In genomic region chr19:21610341-21610740, GRCh38 we compare ENCODE assay signal across 31 cellular contexts.
"Had no signal": no experiment of that assay in that cellular context is flagged by ENCODE, and none has a peak within 500 bp of the region (broad histone marks: within the 10 kb centered on the region; RNA-seq: fewer than 3 reads in every experiment).

No MANE protein-coding gene starts in this region.

- H3K4me3 Mint-ChIP-seq: activated B cell treated with CpG ODN at 0.5 μM for 24 hours; activated CD8-positive, alpha-beta memory T cell treated with anti-CD3 and anti-CD28 coated beads, Interleukin-2, amount 10 ng/mL, durations not matched to agents 7 days and 5 days; activated CD8-positive, alpha-beta T cell treated with anti-CD3 and anti-CD28 coated beads for 36 hours; activated naive CD4-positive, alpha-beta T cell treated with anti-CD3 and anti-CD28 coated beads, Interleukin-2, amount 10 ng/mL, durations not matched to agents 7 days and 5 days; activated naive CD8-positive, alpha-beta T cell treated with anti-CD3 and anti-CD28 coated beads, Interleukin-2, amount 10 ng/mL, durations not matched to agents 7 days and 5 days; activated T-cell treated with anti-CD3 and anti-CD28 coated beads, Interleukin-2, amount 50 U/mL, for 24 hours; activated T-cell treated with anti-CD3 and anti-CD28 coated beads, Interleukin-2, amount 50 U/mL, for 72 hours; central memory CD8-positive, alpha-beta T cell; dendritic cell treated with granulocyte-macrophage colony-stimulating factor and Interleukin-4, amounts not matched to agents 40 ng/mL and 50 ng/mL, for 4 days; endodermal cell; T-helper 17 cell; T-helper 2 cell treated with Interferon-gamma antibody and Interleukin-4, amounts not matched to agents 5 μg/mL and 100 μg/mL, for 36 hours had no signal

- FAIRE-seq: astrocyte, frontal cortex had no signal

- H3K4me1 Mint-ChIP-seq: activated CD8-positive, alpha-beta memory T cell treated with anti-CD3 and anti-CD28 coated beads, Interleukin-2, amount 10 ng/mL, durations not matched to agents 7 days and 5 days; activated naive CD8-positive, alpha-beta T cell treated with anti-CD3 and anti-CD28 coated beads, Interleukin-2, amount 10 ng/mL, durations not matched to agents 7 days and 5 days; T-helper 17 cell had no signal

- ATAC-seq: activated CD4-positive, CD25-positive, alpha-beta regulatory T cell treated with anti-CD3 and anti-CD28 coated beads, Interleukin-2, amount 50 U/mL, for 24 hours; activated CD8-positive, alpha-beta memory T cell treated with anti-CD3 and anti-CD28 coated beads, Interleukin-2, amount 10 ng/mL, durations not matched to agents 7 days and 5 days; activated CD8-positive, alpha-beta T cell treated with anti-CD3 and anti-CD28 coated beads for 36 hours; activated naive CD4-positive, alpha-beta T cell treated with anti-CD3 and anti-CD28 coated beads, Interleukin-2, amount 50 U/mL, for 72 hours; activated T-cell treated with anti-CD3 and anti-CD28 coated beads, Interleukin-2, amount 50 U/mL, for 72 hours; esophagus mucosa; T-helper 17 cell had no signal

- H3K27me3 Mint-ChIP-seq: activated B cell treated with CpG ODN at 0.5 μM for 24 hours; activated CD8-positive, alpha-beta memory T cell treated with anti-CD3 and anti-CD28 coated beads, Interleukin-2, amount 10 ng/mL, durations not matched to agents 7 days and 5 days; activated CD8-positive, alpha-beta T cell treated with anti-CD3 and anti-CD28 coated beads for 36 hours; activated naive CD4-positive, alpha-beta T cell treated with anti-CD3 and anti-CD28 coated beads, Interleukin-2, amount 10 ng/mL, durations not matched to agents 7 days and 5 days; activated naive CD8-positive, alpha-beta T cell treated with anti-CD3 and anti-CD28 coated beads, Interleukin-2, amount 10 ng/mL, durations not matched to agents 7 days and 5 days; activated T-cell treated with anti-CD3 and anti-CD28 coated beads, Interleukin-2, amount 50 U/mL, for 24 hours; central memory CD8-positive, alpha-beta T cell; dendritic cell treated with granulocyte-macrophage colony-stimulating factor and Interleukin-4, amounts not matched to agents 40 ng/mL and 50 ng/mL, for 4 days; T-helper 17 cell had no signal

- H3K36me3 ChIP-seq: brain microvascular endothelial cell, WERI-Rb-1 had no signal

- H3K9me3 Mint-ChIP-seq: activated CD8-positive, alpha-beta T cell treated with anti-CD3 and anti-CD28 coated beads for 36 hours; activated T-cell treated with anti-CD3 and anti-CD28 coated beads, Interleukin-2, amount 50 U/mL, for 24 hours; central memory CD8-positive, alpha-beta T cell had no signal

- DNase-seq: activated B cell treated with CpG ODN at 0.5 μM for 24 hours; activated CD4-positive, alpha-beta T cell treated with anti-CD3 and anti-CD28 coated beads for 48 hours; activated CD4-positive, alpha-beta T cell treated with anti-CD3 and anti-CD28 coated beads, Interleukin-2, amount 50 U/mL, for 1 hour; activated CD4-positive, alpha-beta T cell treated with anti-CD3 and anti-CD28 coated beads, Interleukin-2, amount 50 U/mL, for 48 hours; activated CD8-positive, alpha-beta memory T cell treated with anti-CD3 and anti-CD28 coated beads, Interleukin-2, amount 10 ng/mL, durations not matched to agents 7 days and 5 days; activated CD8-positive, alpha-beta memory T cell treated with anti-CD3 and anti-CD28 coated beads, Interleukin-2, amount 50 U/mL, for 4 hours; activated CD8-positive, alpha-beta T cell treated with anti-CD3 and anti-CD28 coated beads for 36 hours; activated gamma-delta T cell; activated naive CD4-positive, alpha-beta T cell; activated naive CD4-positive, alpha-beta T cell treated with anti-CD3 and anti-CD28 coated beads, Interleukin-2, amount 10 ng/mL, durations not matched to agents 7 days and 5 days; activated naive CD8-positive, alpha-beta T cell treated with anti-CD3 and anti-CD28 coated beads, Interleukin-2, amount 10 ng/mL, durations not matched to agents 7 days and 5 days; activated T-cell treated with anti-CD3 and anti-CD28 coated beads, Interleukin-2, amount 50 U/mL, for 24 hours; activated T-cell treated with anti-CD3 and anti-CD28 coated beads, Interleukin-2, amount 50 U/mL, for 72 hours; brain microvascular endothelial cell; dorsolateral prefrontal cortex; effector memory CD4-positive, alpha-beta T cell; endodermal cell; foreskin fibroblast; head of caudate nucleus; T-helper 17 cell; T1000; WERI-Rb-1 had no signal

- H3K27ac ChIP-seq: brain microvascular endothelial cell, coronary artery, dorsolateral prefrontal cortex, WERI-Rb-1 had no signal

- H3K27me3 ChIP-seq: brain microvascular endothelial cell, dorsolateral prefrontal cortex had no signal

- H3K27ac Mint-ChIP-seq: activated B cell treated with CpG ODN at 0.5 μM for 24 hours; activated CD8-positive, alpha-beta memory T cell treated with anti-CD3 and anti-CD28 coated beads, Interleukin-2, amount 10 ng/mL, durations not matched to agents 7 days and 5 days; activated CD8-positive, alpha-beta T cell treated with anti-CD3 and anti-CD28 coated beads for 36 hours; activated naive CD4-positive, alpha-beta T cell treated with anti-CD3 and anti-CD28 coated beads, Interleukin-2, amount 10 ng/mL, durations not matched to agents 7 days and 5 days; activated naive CD4-positive, alpha-beta T cell treated with anti-CD3 and anti-CD28 coated beads, Interleukin-2, amount 50 U/mL, for 72 hours; activated naive CD8-positive, alpha-beta T cell treated with anti-CD3 and anti-CD28 coated beads, Interleukin-2, amount 10 ng/mL, durations not matched to agents 7 days and 5 days; activated T-cell treated with anti-CD3 and anti-CD28 coated beads, Interleukin-2, amount 50 U/mL, for 24 hours; activated T-cell treated with anti-CD3 and anti-CD28 coated beads, Interleukin-2, amount 50 U/mL, for 72 hours; dendritic cell treated with granulocyte-macrophage colony-stimulating factor and Interleukin-4, amounts not matched to agents 40 ng/mL and 50 ng/mL, for 4 days; endodermal cell; T-helper 17 cell; T-helper 2 cell treated with Interferon-gamma antibody and Interleukin-4, amounts not matched to agents 5 μg/mL and 100 μg/mL, for 36 hours had no signal

- H3K36me3 Mint-ChIP-seq: activated CD8-positive, alpha-beta memory T cell treated with anti-CD3 and anti-CD28 coated beads, Interleukin-2, amount 10 ng/mL, durations not matched to agents 7 days and 5 days; activated naive CD4-positive, alpha-beta T cell treated with anti-CD3 and anti-CD28 coated beads, Interleukin-2, amount 10 ng/mL, durations not matched to agents 7 days and 5 days; activated naive CD8-positive, alpha-beta T cell treated with anti-CD3 and anti-CD28 coated beads, Interleukin-2, amount 10 ng/mL, durations not matched to agents 7 days and 5 days had no signal

- H3K4me3 ChIP-seq: coronary artery, dorsolateral prefrontal cortex had no signal
